Comparison of ENCODE assay signal across 9 cellular contexts in genomic region chr7:130492519-130493274, GRCh38. TPM values are rescaled to one million over a fixed set of nuclear protein-coding genes. Genes with fewer than 3 reads are reported as not detected.
DNase-seq lines count a peak whose midpoint lies in the region; ATAC-seq and TF ChIP-seq lines count a peak whose summit lies in the region.
"Had no signal": no experiment of that assay in that cellular context is flagged by ENCODE, and none has a peak within 500 bp of the region (broad histone marks: within the 10 kb centered on the region; RNA-seq: fewer than 3 reads in every experiment).

No MANE protein-coding gene starts in this region.

- 57% methylated on average over 51 of the region's 51 CpGs for WGBS in prostate gland

- TF ChIP-seq CTCF in epithelial cell of proximal tubule (conservative IDR thresholded peaks at IDR 0.05; ENCODE audit: low read depth, low read length) = no peak
- no peak for TF ChIP-seq CTCF in prostate gland (IDR thresholded peaks at IDR 0.05)

- peak overlapping the region; percentile 39 for H3K4me3 ChIP-seq in NT2/D1 (ENCODE audit: insufficient read length, low read depth)
- peak overlapping the region; percentile 37 for H3K4me3 ChIP-seq in epithelial cell of proximal tubule (ENCODE audit: low read depth, low read length)
- H3K4me3 ChIP-seq in prostate gland = peak overlapping the region; percentile 19 to 31
- H3K4me3 ChIP-seq: mucosa of descending colon had no signal

- no peak for ATAC-seq in HG02884 (IDR thresholded peaks at IDR 0.05; ENCODE audit: unreplicated experiment)
- no peak for ATAC-seq in GM18867 (IDR thresholded peaks at IDR 0.05; ENCODE audit: unreplicated experiment)
- ATAC-seq in GM21737 (IDR thresholded peaks at IDR 0.05; ENCODE audit: unreplicated experiment) = no peak

- H3K9me3 ChIP-seq in NT2/D1 (ENCODE audit: insufficient read depth, low read length) = no peaks in the 10 kb centered on the region
- no peaks in the 10 kb centered on the region for H3K9me3 ChIP-seq in prostate gland
- H3K9me3 ChIP-seq: mucosa of descending colon had no signal

- DNase-seq in Daoy (ENCODE audit: low read depth) (peak; percentile 42), NT2/D1 (ENCODE audit: low read depth, low spot score) (no peak), epithelial cell of proximal tubule (ENCODE audit: low read depth) (no peak), prostate gland (ENCODE audit: low spot score) (peak; percentile 5), NCI-H446 treated with DMSO at 0.1 percent for 48 hours (lab: John Stamatoyannopoulos, UW) (no peak)

- peaks cover 13% of the 10 kb centered on the region for H3K36me3 ChIP-seq in NT2/D1 (ENCODE audit: insufficient read depth, insufficient read length, low read length)
- H3K36me3 ChIP-seq in prostate gland = no peaks in the 10 kb centered on the region

- H3K9ac ChIP-seq in NT2/D1 (ENCODE audit: insufficient read length, low read depth) = peak overlapping the region; percentile 80

- no peak for TF ChIP-seq POLR2A in prostate gland (IDR thresholded peaks at IDR 0.05)

- intact Hi-C loops in prostate gland (cut with DNase I) = no loop called here

- no peak overlapping the region for H3K27ac ChIP-seq in prostate gland

- H3K4me1 ChIP-seq in NT2/D1 (ENCODE audit: insufficient read depth, insufficient read length) = no peaks in the 10 kb centered on the region
- H3K4me1 ChIP-seq in prostate gland (replicated peaks) = peaks cover 4% of the 10 kb centered on the region

- H3K27me3 ChIP-seq in NT2/D1 (ENCODE audit: insufficient read depth, insufficient read length) (peaks cover 55% of the 10 kb centered on the region), prostate gland (replicated peaks; ENCODE audit: insufficient read depth) (no peaks in the 10 kb centered on the region)

RNA-seq across cellular contexts. Expression of gene MEST, which starts 0.8 kb away (rescaled TPM):
- 566 and 568 TPM in 2 replicates for total RNA-seq in Daoy (2014; rRNA removed; shearing (Covaris generic))
- 42.0 and 66.4 TPM in 2 replicates for total RNA-seq in epithelial cell of proximal tubule
- total RNA-seq in prostate gland = 10 to 100 TPM; 31.1 to 41.6 TPM

RNA-seq across cellular contexts. Expression of gene CEP41, which starts 51.9 kb away (rescaled TPM):
- 33.1 and 43.9 TPM in 2 replicates for total RNA-seq in Daoy (2014; rRNA removed; shearing (Covaris generic))
- total RNA-seq in epithelial cell of proximal tubule = 19.1 and 22.0 TPM in 2 replicates
- total RNA-seq in prostate gland = 10 to 100 TPM in 1 of 2 donors, 1 to 10 TPM in 1; 6.6 to 16.2 TPM

Comparison
In these comparisons a context has a peak if more than half of its experiments do, and no peak if none do; other contexts are left out.
1. DNase-seq: peak in Daoy (single experiment) and prostate gland (single experiment); none in NT2/D1 (single experiment), epithelial cell of proximal tubule (single experiment) and NCI-H446 treated with DMSO at 0.1 percent for 48 hours (single experiment).
2. Peak in every context shown above with its lines, with median percentiles within 50 percentile points of each other: H3K4me3 ChIP-seq.